Comparison of ENCODE assay signal across 1 cellular context in genomic region chr12:82685721-82686222, GRCh38.
TF ChIP-seq lines count a peak whose summit lies in the region.

No MANE protein-coding gene starts in this region.

TF ChIP-seq in HCT116, 20 proteins besides CTCF, POLR2A, EP300 and RAD21 (continued from another document):
- TF ChIP-seq REST (IDR thresholded peaks at IDR 0.05; ENCODE audit: low read depth) (no peak), CBX3 (IDR thresholded peaks at IDR 0.05; ENCODE audit: low read depth) (peak; percentile 87; the same call in 1 of the 2 replicates), JUND (IDR thresholded peaks at IDR 0.05) (no peak), ZNF274 (IDR thresholded peaks at IDR 0.05; ENCODE audit: low read depth, low read length) (no peak), TCF7L2 (IDR thresholded peaks at IDR 0.05; ENCODE audit: borderline replicate concordance, extremely low read depth, insufficient read depth, insufficient read length) (no peak), ELF1 (IDR thresholded peaks at IDR 0.05; ENCODE audit: borderline replicate concordance, low read depth) (no peak)
